1 cellular context compared by ENCODE assay signal in the genomic region with DNA sequence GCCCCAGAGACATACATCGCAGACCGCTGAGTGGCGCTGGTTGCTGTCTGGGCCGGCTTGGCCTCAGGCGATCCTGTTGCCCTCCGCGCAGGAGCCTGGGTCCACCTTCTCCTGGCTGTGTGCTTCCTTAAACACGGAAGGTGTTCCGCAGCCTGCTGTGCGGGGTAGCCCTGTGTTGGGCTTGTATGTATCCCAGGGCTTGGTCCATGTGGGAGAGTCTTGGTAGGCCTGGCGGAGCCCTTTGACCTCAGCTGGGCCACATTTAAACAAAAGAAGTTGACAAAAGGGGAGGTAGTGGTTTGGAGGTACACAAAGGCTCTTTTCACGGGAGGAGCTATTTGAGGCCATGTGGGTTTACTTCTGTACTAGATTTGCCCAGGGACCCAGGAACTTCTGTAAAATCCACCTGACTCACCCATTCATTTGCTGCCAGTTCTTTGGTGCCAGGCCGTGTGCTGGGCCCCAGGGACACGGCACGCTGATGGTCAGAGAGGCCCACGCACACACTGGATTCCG.
TF ChIP-seq lines count a peak whose summit lies in the region.

No MANE protein-coding gene starts in this region.

TF ChIP-seq in HepG2, 621 proteins besides CTCF, POLR2A, EP300 and RAD21 (continued from another document and continues in another):
- TF ChIP-seq MNT (IDR thresholded peaks at IDR 0.05) (peak; percentile 22; the same call in 1 of the 2 replicates), ZNF577 (CRISPR knock-in tag; IDR thresholded peaks at IDR 0.05; ENCODE audit: borderline replicate concordance, low read depth) (no peak), E2F5 (CRISPR knock-in tag; conservative IDR thresholded peaks at IDR 0.05) (no peak), SOX6 (IDR thresholded peaks at IDR 0.05) (no peak), SOX6 (CRISPR knock-in tag; IDR thresholded peaks at IDR 0.05) (peak; percentile 96), ZSCAN22 (CRISPR knock-in tag; IDR thresholded peaks at IDR 0.05) (no peak), MAFF (IDR thresholded peaks at IDR 0.05; ENCODE audit: low read depth, low read length) (no peak), SP5 (CRISPR knock-in tag; IDR thresholded peaks at IDR 0.05; ENCODE audit: borderline replicate concordance, low read depth) (peak; percentile 75; the same call in 1 of the 2 replicates), ZZZ3 (CRISPR knock-in tag; IDR thresholded peaks at IDR 0.05; ENCODE audit: borderline replicate concordance) (0 out of 2 replicates have a peak, but pooled peaks have one; percentile 45), MXI1 (IDR thresholded peaks at IDR 0.05; ENCODE audit: borderline replicate concordance, low read depth, low read length) (peak; percentile 62; the same call in 1 of the 3 replicates), SCMH1 (CRISPR knock-in tag; IDR thresholded peaks at IDR 0.05; ENCODE audit: borderline replicate concordance) (no peak), SPEN (CRISPR knock-in tag; IDR thresholded peaks at IDR 0.05; ENCODE audit: low read depth) (peak; percentile 53; the same call in 1 of the 2 replicates), MEIS2 (CRISPR knock-in tag; IDR thresholded peaks at IDR 0.05) (0 out of 2 replicates have a peak, but pooled peaks have one; percentile 41), RFXAP (CRISPR knock-in tag; IDR thresholded peaks at IDR 0.05; ENCODE audit: borderline replicate concordance) (peak; percentile 36; the same call in 1 of the 2 replicates), ZNF512B (CRISPR knock-in tag; IDR thresholded peaks at IDR 0.05; ENCODE audit: borderline replicate concordance) (0 out of 2 replicates have a peak, but pooled peaks have one; percentile 77), ZNF263 (CRISPR knock-in tag; IDR thresholded peaks at IDR 0.05) (no peak), ZNF792 (CRISPR knock-in tag; IDR thresholded peaks at IDR 0.05) (0 out of 2 replicates have a peak, but pooled peaks have one; percentile 26), BHLHE40 (IDR thresholded peaks at IDR 0.05; ENCODE audit: low read length) (0 out of 2 replicates have a peak, but pooled peaks have one; percentile 9), FOSL2 (CRISPR knock-in tag; IDR thresholded peaks at IDR 0.05) (peak; percentile 72), THAP11 (CRISPR knock-in tag; IDR thresholded peaks at IDR 0.05) (peak; percentile 61), AFF4 (CRISPR knock-in tag; IDR thresholded peaks at IDR 0.05) (no peak), BRD4 (CRISPR knock-in tag; IDR thresholded peaks at IDR 0.05) (no peak), NFKBIZ (CRISPR knock-in tag; IDR thresholded peaks at IDR 0.05) (no peak), FOXK1 (CRISPR knock-in tag; IDR thresholded peaks at IDR 0.05; ENCODE audit: borderline replicate concordance, low read depth) (peak; percentile 52; the same call in 1 of the 2 replicates), PAX8 (CRISPR knock-in tag; IDR thresholded peaks at IDR 0.05; ENCODE audit: borderline replicate concordance) (no peak), ZNF256 (CRISPR knock-in tag; conservative IDR thresholded peaks at IDR 0.05) (no peak)
- TF ChIP-seq, protein P1, sequence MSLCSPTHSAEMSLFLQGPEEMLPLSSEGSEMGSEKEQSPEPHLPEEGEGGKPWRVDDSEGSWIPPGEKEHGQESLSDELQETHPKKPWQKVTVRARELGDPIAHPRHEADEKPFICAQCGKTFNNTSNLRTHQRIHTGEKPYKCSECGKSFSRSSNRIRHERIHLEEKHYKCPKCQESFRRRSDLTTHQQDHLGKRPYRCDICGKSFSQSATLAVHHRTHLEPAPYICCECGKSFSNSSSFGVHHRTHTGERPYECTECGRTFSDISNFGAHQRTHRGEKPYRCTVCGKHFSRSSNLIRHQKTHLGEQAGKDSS (CRISPR knock-in tag; IDR thresholded peaks at IDR 0.05; ENCODE audit: borderline replicate concordance, low read depth) = peak; percentile 75; the same call in 1 of the 2 replicates
- TF ChIP-seq, protein P2, sequence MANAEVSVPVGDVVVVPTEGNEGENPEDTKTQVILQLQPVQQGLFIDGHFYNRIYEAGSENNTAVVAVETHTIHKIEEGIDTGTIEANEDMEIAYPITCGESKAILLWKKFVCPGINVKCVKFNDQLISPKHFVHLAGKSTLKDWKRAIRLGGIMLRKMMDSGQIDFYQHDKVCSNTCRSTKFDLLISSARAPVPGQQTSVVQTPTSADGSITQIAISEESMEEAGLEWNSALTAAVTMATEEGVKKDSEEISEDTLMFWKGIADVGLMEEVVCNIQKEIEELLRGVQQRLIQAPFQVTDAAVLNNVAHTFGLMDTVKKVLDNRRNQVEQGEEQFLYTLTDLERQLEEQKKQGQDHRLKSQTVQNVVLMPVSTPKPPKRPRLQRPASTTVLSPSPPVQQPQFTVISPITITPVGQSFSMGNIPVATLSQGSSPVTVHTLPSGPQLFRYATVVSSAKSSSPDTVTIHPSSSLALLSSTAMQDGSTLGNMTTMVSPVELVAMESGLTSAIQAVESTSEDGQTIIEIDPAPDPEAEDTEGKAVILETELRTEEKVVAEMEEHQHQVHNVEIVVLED (CRISPR knock-in tag; IDR thresholded peaks at IDR 0.05; ENCODE audit: borderline replicate concordance) = no peak
- TF ChIP-seq, protein P3, sequence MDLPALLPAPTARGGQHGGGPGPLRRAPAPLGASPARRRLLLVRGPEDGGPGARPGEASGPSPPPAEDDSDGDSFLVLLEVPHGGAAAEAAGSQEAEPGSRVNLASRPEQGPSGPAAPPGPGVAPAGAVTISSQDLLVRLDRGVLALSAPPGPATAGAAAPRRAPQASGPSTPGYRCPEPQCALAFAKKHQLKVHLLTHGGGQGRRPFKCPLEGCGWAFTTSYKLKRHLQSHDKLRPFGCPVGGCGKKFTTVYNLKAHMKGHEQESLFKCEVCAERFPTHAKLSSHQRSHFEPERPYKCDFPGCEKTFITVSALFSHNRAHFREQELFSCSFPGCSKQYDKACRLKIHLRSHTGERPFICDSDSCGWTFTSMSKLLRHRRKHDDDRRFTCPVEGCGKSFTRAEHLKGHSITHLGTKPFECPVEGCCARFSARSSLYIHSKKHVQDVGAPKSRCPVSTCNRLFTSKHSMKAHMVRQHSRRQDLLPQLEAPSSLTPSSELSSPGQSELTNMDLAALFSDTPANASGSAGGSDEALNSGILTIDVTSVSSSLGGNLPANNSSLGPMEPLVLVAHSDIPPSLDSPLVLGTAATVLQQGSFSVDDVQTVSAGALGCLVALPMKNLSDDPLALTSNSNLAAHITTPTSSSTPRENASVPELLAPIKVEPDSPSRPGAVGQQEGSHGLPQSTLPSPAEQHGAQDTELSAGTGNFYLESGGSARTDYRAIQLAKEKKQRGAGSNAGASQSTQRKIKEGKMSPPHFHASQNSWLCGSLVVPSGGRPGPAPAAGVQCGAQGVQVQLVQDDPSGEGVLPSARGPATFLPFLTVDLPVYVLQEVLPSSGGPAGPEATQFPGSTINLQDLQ (CRISPR knock-in tag; IDR thresholded peaks at IDR 0.05) = no peak
- TF ChIP-seq, protein P4, sequence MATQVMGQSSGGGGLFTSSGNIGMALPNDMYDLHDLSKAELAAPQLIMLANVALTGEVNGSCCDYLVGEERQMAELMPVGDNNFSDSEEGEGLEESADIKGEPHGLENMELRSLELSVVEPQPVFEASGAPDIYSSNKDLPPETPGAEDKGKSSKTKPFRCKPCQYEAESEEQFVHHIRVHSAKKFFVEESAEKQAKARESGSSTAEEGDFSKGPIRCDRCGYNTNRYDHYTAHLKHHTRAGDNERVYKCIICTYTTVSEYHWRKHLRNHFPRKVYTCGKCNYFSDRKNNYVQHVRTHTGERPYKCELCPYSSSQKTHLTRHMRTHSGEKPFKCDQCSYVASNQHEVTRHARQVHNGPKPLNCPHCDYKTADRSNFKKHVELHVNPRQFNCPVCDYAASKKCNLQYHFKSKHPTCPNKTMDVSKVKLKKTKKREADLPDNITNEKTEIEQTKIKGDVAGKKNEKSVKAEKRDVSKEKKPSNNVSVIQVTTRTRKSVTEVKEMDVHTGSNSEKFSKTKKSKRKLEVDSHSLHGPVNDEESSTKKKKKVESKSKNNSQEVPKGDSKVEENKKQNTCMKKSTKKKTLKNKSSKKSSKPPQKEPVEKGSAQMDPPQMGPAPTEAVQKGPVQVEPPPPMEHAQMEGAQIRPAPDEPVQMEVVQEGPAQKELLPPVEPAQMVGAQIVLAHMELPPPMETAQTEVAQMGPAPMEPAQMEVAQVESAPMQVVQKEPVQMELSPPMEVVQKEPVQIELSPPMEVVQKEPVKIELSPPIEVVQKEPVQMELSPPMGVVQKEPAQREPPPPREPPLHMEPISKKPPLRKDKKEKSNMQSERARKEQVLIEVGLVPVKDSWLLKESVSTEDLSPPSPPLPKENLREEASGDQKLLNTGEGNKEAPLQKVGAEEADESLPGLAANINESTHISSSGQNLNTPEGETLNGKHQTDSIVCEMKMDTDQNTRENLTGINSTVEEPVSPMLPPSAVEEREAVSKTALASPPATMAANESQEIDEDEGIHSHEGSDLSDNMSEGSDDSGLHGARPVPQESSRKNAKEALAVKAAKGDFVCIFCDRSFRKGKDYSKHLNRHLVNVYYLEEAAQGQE (IDR thresholded peaks at IDR 0.05; ENCODE audit: borderline replicate concordance in 1 of 2, low read depth in 1 of 2, low read length in 2 of 2) = peak in 1 of 2 experiments; percentile 43; a peak in 1 of 4 replicates
- TF ChIP-seq, protein P5, sequence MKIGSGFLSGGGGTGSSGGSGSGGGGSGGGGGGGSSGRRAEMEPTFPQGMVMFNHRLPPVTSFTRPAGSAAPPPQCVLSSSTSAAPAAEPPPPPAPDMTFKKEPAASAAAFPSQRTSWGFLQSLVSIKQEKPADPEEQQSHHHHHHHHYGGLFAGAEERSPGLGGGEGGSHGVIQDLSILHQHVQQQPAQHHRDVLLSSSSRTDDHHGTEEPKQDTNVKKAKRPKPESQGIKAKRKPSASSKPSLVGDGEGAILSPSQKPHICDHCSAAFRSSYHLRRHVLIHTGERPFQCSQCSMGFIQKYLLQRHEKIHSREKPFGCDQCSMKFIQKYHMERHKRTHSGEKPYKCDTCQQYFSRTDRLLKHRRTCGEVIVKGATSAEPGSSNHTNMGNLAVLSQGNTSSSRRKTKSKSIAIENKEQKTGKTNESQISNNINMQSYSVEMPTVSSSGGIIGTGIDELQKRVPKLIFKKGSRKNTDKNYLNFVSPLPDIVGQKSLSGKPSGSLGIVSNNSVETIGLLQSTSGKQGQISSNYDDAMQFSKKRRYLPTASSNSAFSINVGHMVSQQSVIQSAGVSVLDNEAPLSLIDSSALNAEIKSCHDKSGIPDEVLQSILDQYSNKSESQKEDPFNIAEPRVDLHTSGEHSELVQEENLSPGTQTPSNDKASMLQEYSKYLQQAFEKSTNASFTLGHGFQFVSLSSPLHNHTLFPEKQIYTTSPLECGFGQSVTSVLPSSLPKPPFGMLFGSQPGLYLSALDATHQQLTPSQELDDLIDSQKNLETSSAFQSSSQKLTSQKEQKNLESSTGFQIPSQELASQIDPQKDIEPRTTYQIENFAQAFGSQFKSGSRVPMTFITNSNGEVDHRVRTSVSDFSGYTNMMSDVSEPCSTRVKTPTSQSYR (CRISPR knock-in tag; IDR thresholded peaks at IDR 0.05; ENCODE audit: borderline replicate concordance) = peak; percentile 56; the same call in 1 of the 2 replicates
